ENCODE assay signal across 8 cellular contexts in genomic region chr15:40847225-40847961, GRCh38. TPM values are rescaled to one million over a fixed set of nuclear protein-coding genes. Genes with fewer than 3 reads are reported as not detected.
DNase-seq lines count a peak whose midpoint lies in the region; ATAC-seq lines count a peak whose summit lies in the region.
"Had no signal": no experiment of that assay in that cellular context is flagged by ENCODE, and none has a peak within 500 bp of the region (broad histone marks: within the 10 kb centered on the region; RNA-seq: fewer than 3 reads in every experiment).

No MANE protein-coding gene starts in this region.

- peaks cover 12% of the 10 kb centered on the region for H3K27me3 Mint-ChIP-seq in activated T-helper 1 cell treated with anti-CD3 and anti-CD28 coated beads, Interleukin-12 subunit alpha, Interleukin-12 subunit beta, Interleukin-2, Interleukin-4 antibody, amounts not matched to agents 30 ng/mL and 10 ng/mL and 1 ng/mL, durations not matched to agents 14 hours and 24 hours and 36 hours (ENCODE audit: insufficient read depth)

- peaks cover 33% of the 10 kb centered on the region for H3K4me1 Mint-ChIP-seq in activated T-helper 1 cell treated with anti-CD3 and anti-CD28 coated beads, Interleukin-12 subunit alpha, Interleukin-12 subunit beta, Interleukin-2, Interleukin-4 antibody, amounts not matched to agents 30 ng/mL and 10 ng/mL and 1 ng/mL, durations not matched to agents 14 hours and 24 hours and 36 hours (ENCODE audit: low read depth)

- DNase-seq in Jurkat, Clone E6-1 (ENCODE audit: low read depth, low spot score): peak; percentile 72
- no peak for DNase-seq in activated T-helper 1 cell treated with anti-CD3 and anti-CD28 coated beads, Interleukin-12 subunit alpha, Interleukin-12 subunit beta, Interleukin-2, Interleukin-4 antibody, amounts not matched to agents 30 ng/mL and 10 ng/mL and 1 ng/mL, durations not matched to agents 14 hours and 24 hours and 36 hours (ENCODE audit: low spot score)
- peak; percentile 81 for DNase-seq in mucosa of gallbladder (ENCODE audit: low spot score)
- no peak for DNase-seq in activated CD4-positive, alpha-beta T cell treated with anti-CD3 and anti-CD28 coated beads, Interleukin-2, amount 50 U/mL, for 1 hour

- H3K4me3 ChIP-seq in Jurkat, Clone E6-1 (ENCODE audit: low read length): no peak overlapping the region
- H3K4me3 ChIP-seq: ascending aorta, thoracic aorta had no signal

- peak overlapping the region; percentile 53 for H3K4me3 Mint-ChIP-seq in activated T-helper 1 cell treated with anti-CD3 and anti-CD28 coated beads, Interleukin-12 subunit alpha, Interleukin-12 subunit beta, Interleukin-2, Interleukin-4 antibody, amounts not matched to agents 30 ng/mL and 10 ng/mL and 1 ng/mL, durations not matched to agents 14 hours and 24 hours and 36 hours

- H3K9me3 Mint-ChIP-seq in activated T-helper 1 cell treated with anti-CD3 and anti-CD28 coated beads, Interleukin-12 subunit alpha, Interleukin-12 subunit beta, Interleukin-2, Interleukin-4 antibody, amounts not matched to agents 30 ng/mL and 10 ng/mL and 1 ng/mL, durations not matched to agents 14 hours and 24 hours and 36 hours: no peaks in the 10 kb centered on the region

- intact Hi-C loops in activated T-helper 1 cell treated with anti-CD3 and anti-CD28 coated beads, Interleukin-12 subunit alpha, Interleukin-12 subunit beta, Interleukin-2, Interleukin-4 antibody, amounts not matched to agents 30 ng/mL and 10 ng/mL and 1 ng/mL, durations not matched to agents 14 hours and 24 hours and 36 hours (cut with micrococcal nuclease): no loop called here

- peaks cover 5% of the 10 kb centered on the region for H3K36me3 Mint-ChIP-seq in activated T-helper 1 cell treated with anti-CD3 and anti-CD28 coated beads, Interleukin-12 subunit alpha, Interleukin-12 subunit beta, Interleukin-2, Interleukin-4 antibody, amounts not matched to agents 30 ng/mL and 10 ng/mL and 1 ng/mL, durations not matched to agents 14 hours and 24 hours and 36 hours (ENCODE audit: low read depth)

- peak; percentile 71 for ATAC-seq in GM18868 (IDR thresholded peaks at IDR 0.05; ENCODE audit: unreplicated experiment)
- ATAC-seq in GM21528 (IDR thresholded peaks at IDR 0.05; ENCODE audit: low FRiP score, unreplicated experiment): no peak

- H3K27ac Mint-ChIP-seq in activated T-helper 1 cell treated with anti-CD3 and anti-CD28 coated beads, Interleukin-12 subunit alpha, Interleukin-12 subunit beta, Interleukin-2, Interleukin-4 antibody, amounts not matched to agents 30 ng/mL and 10 ng/mL and 1 ng/mL, durations not matched to agents 14 hours and 24 hours and 36 hours: no peak overlapping the region

RNA-seq across cellular contexts. Expression of gene SPINT1, which starts 3.5 kb away (rescaled TPM):
- 16.7 TPM for polyA plus RNA-seq in Jurkat, Clone E6-1 (2012; ENCODE audit: insufficient read depth, insufficient read length)
- total RNA-seq in activated T-helper 1 cell treated with anti-CD3 and anti-CD28 coated beads, Interleukin-12 subunit alpha, Interleukin-12 subunit beta, Interleukin-2, Interleukin-4 antibody, amounts not matched to agents 30 ng/mL and 10 ng/mL and 1 ng/mL, durations not matched to agents 14 hours and 24 hours and 36 hours: 11.0 and 12.4 TPM in 2 replicates
- total RNA-seq in mucosa of gallbladder: 232 TPM

RNA-seq across cellular contexts. Expression of gene PPP1R14D, which starts 18.9 kb away (rescaled TPM):
- not detected for polyA plus RNA-seq in Jurkat, Clone E6-1 (2012; ENCODE audit: insufficient read depth, insufficient read length)
- total RNA-seq in activated T-helper 1 cell treated with anti-CD3 and anti-CD28 coated beads, Interleukin-12 subunit alpha, Interleukin-12 subunit beta, Interleukin-2, Interleukin-4 antibody, amounts not matched to agents 30 ng/mL and 10 ng/mL and 1 ng/mL, durations not matched to agents 14 hours and 24 hours and 36 hours: not detected in 2 replicates
- 23.4 TPM for total RNA-seq in mucosa of gallbladder
- total RNA-seq: ascending aorta, thoracic aorta had no signal

RNA-seq across cellular contexts. Expression of gene RHOV, which starts 26.6 kb away (rescaled TPM):
- polyA plus RNA-seq in Jurkat, Clone E6-1 (2012; ENCODE audit: insufficient read depth, insufficient read length): 3.1 TPM
- total RNA-seq in activated T-helper 1 cell treated with anti-CD3 and anti-CD28 coated beads, Interleukin-12 subunit alpha, Interleukin-12 subunit beta, Interleukin-2, Interleukin-4 antibody, amounts not matched to agents 30 ng/mL and 10 ng/mL and 1 ng/mL, durations not matched to agents 14 hours and 24 hours and 36 hours: 1.3 and 1.6 TPM in 2 replicates
- total RNA-seq in mucosa of gallbladder: 0.63 TPM
- total RNA-seq: ascending aorta, thoracic aorta had no signal

RNA-seq across cellular contexts. Expression of gene DNAJC17, which starts 40.1 kb away (rescaled TPM):
- polyA plus RNA-seq in Jurkat, Clone E6-1 (2012; ENCODE audit: insufficient read depth, insufficient read length): 50.2 TPM
- 52.5 and 54.1 TPM in 2 replicates for total RNA-seq in activated T-helper 1 cell treated with anti-CD3 and anti-CD28 coated beads, Interleukin-12 subunit alpha, Interleukin-12 subunit beta, Interleukin-2, Interleukin-4 antibody, amounts not matched to agents 30 ng/mL and 10 ng/mL and 1 ng/mL, durations not matched to agents 14 hours and 24 hours and 36 hours
- total RNA-seq in mucosa of gallbladder: 41.2 TPM

RNA-seq across cellular contexts. Expression of gene ZFYVE19, which starts 40.5 kb away (rescaled TPM):
- polyA plus RNA-seq in Jurkat, Clone E6-1 (2012; ENCODE audit: insufficient read depth, insufficient read length): 33.2 TPM
- 36.2 and 38.6 TPM in 2 replicates for total RNA-seq in activated T-helper 1 cell treated with anti-CD3 and anti-CD28 coated beads, Interleukin-12 subunit alpha, Interleukin-12 subunit beta, Interleukin-2, Interleukin-4 antibody, amounts not matched to agents 30 ng/mL and 10 ng/mL and 1 ng/mL, durations not matched to agents 14 hours and 24 hours and 36 hours
- total RNA-seq in mucosa of gallbladder: 45.5 TPM

Comparison
In these comparisons a context has a peak if more than half of its experiments do, and no peak if none do; other contexts are left out.
1. DNase-seq: peak in Jurkat, Clone E6-1 (single experiment) and mucosa of gallbladder (single experiment); none in activated T-helper 1 cell treated with anti-CD3 and anti-CD28 coated beads, Interleukin-12 subunit alpha, Interleukin-12 subunit beta, Interleukin-2, Interleukin-4 antibody, amounts not matched to agents 30 ng/mL and 10 ng/mL and 1 ng/mL, durations not matched to agents 14 hours and 24 hours and 36 hours (single experiment) and activated CD4-positive, alpha-beta T cell treated with anti-CD3 and anti-CD28 coated beads, Interleukin-2, amount 50 U/mL, for 1 hour (single experiment).
2. RNA of gene SPINT1, which starts 3.5 kb away (total RNA-seq): 232 TPM in mucosa of gallbladder (single experiment); 11.0 to 12.4 TPM in activated T-helper 1 cell treated with anti-CD3 and anti-CD28 coated beads, Interleukin-12 subunit alpha, Interleukin-12 subunit beta, Interleukin-2, Interleukin-4 antibody, amounts not matched to agents 30 ng/mL and 10 ng/mL and 1 ng/mL, durations not matched to agents 14 hours and 24 hours and 36 hours; every median in the first group is over 10 times any median in the second.
3. RNA of gene PPP1R14D, which starts 18.9 kb away (total RNA-seq): 23.4 TPM in mucosa of gallbladder (single experiment); not detected in activated T-helper 1 cell treated with anti-CD3 and anti-CD28 coated beads, Interleukin-12 subunit alpha, Interleukin-12 subunit beta, Interleukin-2, Interleukin-4 antibody, amounts not matched to agents 30 ng/mL and 10 ng/mL and 1 ng/mL, durations not matched to agents 14 hours and 24 hours and 36 hours; every median in the first group is over 10 times any median in the second.